ENCODE assay signal across 8 cellular contexts in the genomic region with DNA sequence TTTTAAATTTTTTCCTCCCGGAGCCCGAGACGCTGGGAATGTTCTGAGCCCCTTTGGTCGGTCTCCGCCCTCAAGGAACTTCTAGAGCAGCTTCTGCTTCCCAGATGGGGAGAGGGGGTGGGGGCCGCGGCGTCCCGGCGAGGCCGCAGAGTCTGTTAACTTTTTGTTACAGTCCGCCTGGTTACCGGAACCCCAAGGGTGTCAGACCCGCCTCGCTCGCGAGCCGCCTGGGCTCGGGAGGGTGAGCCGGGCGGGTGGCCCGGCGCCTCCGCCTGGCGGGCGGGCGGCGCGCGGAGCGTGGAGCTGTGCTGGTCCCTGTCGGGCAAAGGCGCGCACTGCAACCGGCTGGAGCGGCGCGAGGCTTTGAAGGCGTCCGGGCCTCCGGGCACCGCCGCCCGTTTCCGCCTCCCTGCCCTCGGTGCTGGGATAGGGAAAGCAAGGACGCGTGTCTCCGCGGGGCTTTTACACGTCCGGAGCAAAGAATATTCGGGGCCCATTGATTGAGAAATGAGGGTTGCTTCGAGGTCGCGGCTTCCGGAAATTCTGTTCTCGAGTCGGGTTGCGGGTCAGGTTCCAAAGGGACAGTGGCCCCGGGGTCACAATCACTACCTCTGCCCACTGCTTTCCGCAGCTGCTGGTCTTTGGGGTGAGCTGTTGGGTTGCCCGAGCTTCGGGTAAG. TPM values are rescaled to one million over a fixed set of nuclear protein-coding genes. Genes with fewer than 3 reads are reported as not detected.
DNase-seq lines count a peak whose midpoint lies in the region; ATAC-seq, FAIRE-seq and TF ChIP-seq lines count a peak whose summit lies in the region.

No MANE protein-coding gene starts in this region.

- H3K36me3 ChIP-seq in keratinocyte (ENCODE audit: control insufficient read depth in 2 of 2, extremely low read depth in 1 of 2, insufficient read depth in 2 of 2, low read length in 2 of 2): no peaks in the 10 kb centered on the region

- no peaks in the 10 kb centered on the region for H3K9me3 ChIP-seq in keratinocyte (ENCODE audit: control insufficient read depth, low read depth, low read length)

- peak overlapping the region; percentile 94 for H2AFZ ChIP-seq in keratinocyte (ENCODE audit: control insufficient read depth, low read length)

- peak; percentile 58 for ATAC-seq in GM21723 (IDR thresholded peaks at IDR 0.05; ENCODE audit: unreplicated experiment)
- peak; percentile 53 for ATAC-seq in activated B cell treated with CpG ODN at 0.5 μM for 24 hours (ENCODE audit: low read depth)

- no peak for FAIRE-seq in keratinocyte (lab: Jason Lieb, UNC)

- POLR2A ChIA-PET in activated B cell treated with CpG ODN at 0.5 μM for 24 hours (lab: Charles Lee): interaction anchor here (0.8 to 2.9 kb wide), 8 partner anchors 49 to 1284 kb away, joined by 3 to 30 read pairs (median 9); a partner anchor contains a TSS

- peak overlapping the region; percentile 86 for H3K27ac Mint-ChIP-seq in activated B cell treated with CpG ODN at 0.5 μM for 24 hours

- H4K20me1 ChIP-seq in keratinocyte (ENCODE audit: control insufficient read depth, extremely low read depth, insufficient read depth, low read length): no peaks in the 10 kb centered on the region

- peaks cover 56% of the 10 kb centered on the region for H3K79me2 ChIP-seq in keratinocyte (ENCODE audit: control insufficient read depth, insufficient read depth, low read length)

- H3K36me3 Mint-ChIP-seq in activated B cell treated with CpG ODN at 0.5 μM for 24 hours (ENCODE audit: low read depth): peaks cover 2% of the 10 kb centered on the region

- H3K27me3 Mint-ChIP-seq in activated B cell treated with CpG ODN at 0.5 μM for 24 hours: peaks cover 40% of the 10 kb centered on the region

- peak overlapping the region; percentile 52 for H3K27ac ChIP-seq in keratinocyte (ENCODE audit: control insufficient read depth, insufficient read depth, low read length)

- H3K27me3 ChIP-seq in keratinocyte (ENCODE audit: control insufficient read depth, extremely low read depth, insufficient read depth, low read length): peaks cover 53% of the 10 kb centered on the region

- dilution Hi-C loops in keratinocyte (cut with MboI; ENCODE audit: extremely low pct_ligation_motif_present, low sequenced_read_pairs): no loop called here

- intact Hi-C loops in activated B cell treated with CpG ODN at 0.5 μM for 24 hours (cut with micrococcal nuclease): loop anchor here (1.0 to 5.0 kb wide), 10 partner anchors 35 to 1696 kb away; a partner anchor contains a TSS

- H3K4me3 Mint-ChIP-seq in activated B cell treated with CpG ODN at 0.5 μM for 24 hours: peak overlapping the region; percentile 87

- H3K9me3 Mint-ChIP-seq in activated B cell treated with CpG ODN at 0.5 μM for 24 hours: peaks cover 4% of the 10 kb centered on the region

- peak; percentile 86 for DNase-seq in EH (ENCODE audit: low read depth)
- peak; percentile 80 for DNase-seq in LoVo (ENCODE audit: low spot score)
- peak; percentile 78 for DNase-seq in activated B cell treated with CpG ODN at 0.5 μM for 24 hours
- DNase-seq in central memory CD4-positive, alpha-beta T cell: peak; percentile 78
- DNase-seq in keratinocyte (ENCODE audit: low read depth, low spot score): no peak
- peak; percentile 68 to 81 (median 74) for DNase-seq in stimulated activated CD4-positive, alpha-beta T cell treated with anti-CD3 and anti-CD28 coated beads, Interleukin-12 subunit alpha, Interleukin-12 subunit beta, amount 100 ng/mL, for 48 hours (ENCODE audit: low read depth in 2 of 3, low spot score in 1 of 3)
- no peak for DNase-seq in GF-D8 (lab: John Stamatoyannopoulos, UW)

- H3K4me1 Mint-ChIP-seq in activated B cell treated with CpG ODN at 0.5 μM for 24 hours: peaks cover 55% of the 10 kb centered on the region

- H3K4me3 ChIP-seq in keratinocyte (ENCODE audit: control insufficient read depth in 2 of 3, extremely low read depth in 1 of 3, insufficient read depth in 2 of 3, low read depth in 1 of 3, low read length in 3 of 3): peak overlapping the region; percentile 61 to 91 (median 75)

- H3K9ac ChIP-seq in keratinocyte (ENCODE audit: control insufficient read depth, extremely low read depth, insufficient read depth, low read length): peak overlapping the region; percentile 72

- no peaks in the 10 kb centered on the region for H3K9me1 ChIP-seq in keratinocyte (ENCODE audit: control insufficient read depth, extremely low read depth, insufficient read depth, low read length)

- TF ChIP-seq CTCF in activated B cell treated with CpG ODN at 0.5 μM for 24 hours (IDR thresholded peaks at IDR 0.05): peak; percentile 52
- TF ChIP-seq CTCF in keratinocyte (optimal IDR thresholded peaks at IDR 0.05 in 1 of 3, IDR thresholded peaks at IDR 0.05 in 1 of 3, conservative IDR thresholded peaks at IDR 0.05 in 1 of 3; ENCODE audit: extremely low read depth in 1 of 3, insufficient read depth in 2 of 3, low read length in 3 of 3): peak; percentile 73 to 80 (median 79)

- CTCF ChIA-PET in activated B cell treated with CpG ODN at 0.5 μM for 24 hours (lab: Charles Lee): interaction anchor here (0.9 to 3.9 kb wide), 8 partner anchors 49 to 709 kb away, joined by 3 to 20 read pairs (median 7); a partner anchor contains a TSS

- peaks cover 27% of the 10 kb centered on the region for H3K4me1 ChIP-seq in keratinocyte (ENCODE audit: control insufficient read depth, extremely low read depth, insufficient read depth, low read length)

- H3K4me2 ChIP-seq in keratinocyte (ENCODE audit: control insufficient read depth, extremely low read depth, insufficient read depth, low read depth, low read length): peak overlapping the region; percentile 81

RNA-seq across cellular contexts. Expression of a gene that starts 1.7 kb away (rescaled TPM):
- 3.1 and 3.3 TPM in 2 replicates for total RNA-seq in activated B cell treated with CpG ODN at 0.5 μM for 24 hours
- 3.7 to 5.6 TPM (median 3.9 TPM) in 3 replicates for polyA plus RNA-seq in keratinocyte
- 0.72 TPM for polyA plus RNA-seq in keratinocyte (2011; ENCODE audit: low read depth)
- polyA plus RNA-seq in keratinocyte (2011; cell fraction: cytosol; rRNA removed): 3.2 and 4.1 TPM in 2 replicates
- 8.7 and 9.3 TPM in 2 replicates for polyA plus RNA-seq in keratinocyte (2011; cell fraction: nucleus; rRNA removed)
- 1.4 and 7.5 TPM in 2 replicates for polyA plus RNA-seq in keratinocyte (2012; ENCODE audit: low replicate concordance)
- polyA minus RNA-seq in keratinocyte: 7.7 to 13.0 TPM (median 8.8 TPM) in 3 replicates
- polyA minus RNA-seq in keratinocyte (2011; cell fraction: cytosol; rRNA and poly(A)+ RNA removed): 14.6 TPM
- polyA minus RNA-seq in keratinocyte (2011; cell fraction: nucleus; rRNA and poly(A)+ RNA removed): 13.0 and 16.8 TPM in 2 replicates

Comparison
In these comparisons a context has a peak if more than half of its experiments do, and no peak if none do; other contexts are left out.
1. DNase-seq: peak in EH (single experiment), LoVo (single experiment), activated B cell treated with CpG ODN at 0.5 μM for 24 hours (single experiment), central memory CD4-positive, alpha-beta T cell (single experiment) and stimulated activated CD4-positive, alpha-beta T cell treated with anti-CD3 and anti-CD28 coated beads, Interleukin-12 subunit alpha, Interleukin-12 subunit beta, amount 100 ng/mL, for 48 hours (3 of 3); none in keratinocyte (single experiment) and GF-D8 (single experiment).